Comparison of ENCODE assay signal across 1 cellular context in genomic region chr6:34580707-34581560, GRCh38.
TF ChIP-seq lines count a peak whose summit lies in the region.

No MANE protein-coding gene starts in this region.

TF ChIP-seq in GM23338, 12 proteins besides CTCF, POLR2A, EP300 and RAD21 (continued from another document):
- TF ChIP-seq ZNF462 (CRISPR knock-in tag; IDR thresholded peaks at IDR 0.05) (no peak), EZH2 (IDR thresholded peaks at IDR 0.05; ENCODE audit: low read depth, unreplicated experiment) (no peak), ZNF114 (CRISPR knock-in tag; IDR thresholded peaks at IDR 0.05) (no peak), POLR2AphosphoS5 (IDR thresholded peaks at IDR 0.05; ENCODE audit: low read depth) (no peak), STAT1 (IDR thresholded peaks at IDR 0.05; ENCODE audit: unreplicated experiment) (no peak)
- TF ChIP-seq, protein P1, sequence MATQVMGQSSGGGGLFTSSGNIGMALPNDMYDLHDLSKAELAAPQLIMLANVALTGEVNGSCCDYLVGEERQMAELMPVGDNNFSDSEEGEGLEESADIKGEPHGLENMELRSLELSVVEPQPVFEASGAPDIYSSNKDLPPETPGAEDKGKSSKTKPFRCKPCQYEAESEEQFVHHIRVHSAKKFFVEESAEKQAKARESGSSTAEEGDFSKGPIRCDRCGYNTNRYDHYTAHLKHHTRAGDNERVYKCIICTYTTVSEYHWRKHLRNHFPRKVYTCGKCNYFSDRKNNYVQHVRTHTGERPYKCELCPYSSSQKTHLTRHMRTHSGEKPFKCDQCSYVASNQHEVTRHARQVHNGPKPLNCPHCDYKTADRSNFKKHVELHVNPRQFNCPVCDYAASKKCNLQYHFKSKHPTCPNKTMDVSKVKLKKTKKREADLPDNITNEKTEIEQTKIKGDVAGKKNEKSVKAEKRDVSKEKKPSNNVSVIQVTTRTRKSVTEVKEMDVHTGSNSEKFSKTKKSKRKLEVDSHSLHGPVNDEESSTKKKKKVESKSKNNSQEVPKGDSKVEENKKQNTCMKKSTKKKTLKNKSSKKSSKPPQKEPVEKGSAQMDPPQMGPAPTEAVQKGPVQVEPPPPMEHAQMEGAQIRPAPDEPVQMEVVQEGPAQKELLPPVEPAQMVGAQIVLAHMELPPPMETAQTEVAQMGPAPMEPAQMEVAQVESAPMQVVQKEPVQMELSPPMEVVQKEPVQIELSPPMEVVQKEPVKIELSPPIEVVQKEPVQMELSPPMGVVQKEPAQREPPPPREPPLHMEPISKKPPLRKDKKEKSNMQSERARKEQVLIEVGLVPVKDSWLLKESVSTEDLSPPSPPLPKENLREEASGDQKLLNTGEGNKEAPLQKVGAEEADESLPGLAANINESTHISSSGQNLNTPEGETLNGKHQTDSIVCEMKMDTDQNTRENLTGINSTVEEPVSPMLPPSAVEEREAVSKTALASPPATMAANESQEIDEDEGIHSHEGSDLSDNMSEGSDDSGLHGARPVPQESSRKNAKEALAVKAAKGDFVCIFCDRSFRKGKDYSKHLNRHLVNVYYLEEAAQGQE (IDR thresholded peaks at IDR 0.05; ENCODE audit: unreplicated experiment) = no peak
